8 cellular contexts compared by ENCODE assay signal in the genomic region with DNA sequence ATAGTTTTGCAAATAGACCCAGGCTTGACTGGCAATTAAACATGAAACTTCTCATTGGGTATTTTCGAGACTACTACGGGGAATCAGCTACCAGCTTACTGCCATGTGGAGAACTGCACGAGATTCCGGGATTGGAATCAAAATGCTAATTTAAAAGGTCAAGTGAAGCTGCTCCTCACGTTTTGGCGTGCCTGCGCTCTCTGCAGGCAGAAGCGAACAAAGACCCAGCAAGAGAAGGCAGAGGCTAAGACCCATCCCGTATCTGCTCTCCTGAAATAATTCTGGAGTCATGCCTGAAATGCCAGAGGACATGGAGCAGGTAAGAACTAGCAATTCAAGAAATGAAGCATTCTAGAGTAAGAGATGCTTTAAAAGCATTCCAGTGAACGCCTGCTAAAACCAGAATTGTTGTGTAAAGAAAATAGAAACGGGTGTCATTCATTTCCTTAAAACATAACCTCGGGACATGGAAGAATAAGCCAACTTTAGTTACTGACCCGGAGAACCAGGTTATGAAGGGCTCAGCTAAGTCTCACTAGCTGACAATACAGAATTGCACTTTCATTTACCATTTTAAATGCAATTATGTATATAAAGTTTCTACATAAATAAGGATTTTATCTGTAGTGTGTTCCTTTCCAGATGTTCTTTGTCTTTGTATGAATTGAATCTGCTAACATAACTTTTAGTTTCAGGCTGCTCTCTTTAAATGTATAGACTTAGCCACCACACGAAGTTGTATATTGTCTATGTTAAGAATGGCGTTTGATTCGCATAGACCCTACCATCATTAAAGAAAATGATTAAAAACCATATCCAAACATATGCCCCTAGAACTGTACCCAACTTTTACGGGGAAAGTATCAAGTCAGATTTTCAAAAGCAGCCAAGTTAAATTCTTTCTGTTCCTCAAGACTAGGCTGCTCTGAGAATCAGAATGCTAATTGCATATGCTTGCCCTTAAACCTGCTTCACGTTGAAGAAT. TPM values are rescaled to one million over a fixed set of nuclear protein-coding genes. Genes with fewer than 3 reads are reported as not detected.
DNase-seq lines count a peak whose midpoint lies in the region; ATAC-seq and TF ChIP-seq lines count a peak whose summit lies in the region.

No MANE protein-coding gene starts in this region.

- H3K27me3 ChIP-seq in mammary epithelial cell (ENCODE audit: insufficient read depth, low read length): no peaks in the 10 kb centered on the region
- no peaks in the 10 kb centered on the region for H3K27me3 ChIP-seq in gastrocnemius medialis

- no peaks in the 10 kb centered on the region for H4K20me1 ChIP-seq in mammary epithelial cell (ENCODE audit: insufficient read depth, low read length)

- WGBS in mammary epithelial cell (ENCODE audit: low coverage, missing lambda C conversion rate): 1% methylated on average over 18 of the region's 18 CpGs

- peaks cover 28% of the 10 kb centered on the region for H3K79me2 ChIP-seq in mammary epithelial cell (ENCODE audit: insufficient read depth, low read length)

- peak; percentile 14 to 40 for ATAC-seq in gastrocnemius medialis

- intact Hi-C loops in mammary epithelial cell (cut with micrococcal nuclease): loop anchor here (1.0 kb wide), 3 partner anchors 14 to 43 kb away; a partner anchor contains a TSS
- intact Hi-C loops in gastrocnemius medialis (cut with DNase I; ENCODE audit: low total_unique reads): loop anchor here (1.0 kb wide), 1 partner anchor 30 kb away; no protein-coding TSS in a partner anchor

- dilution Hi-C loops in mammary epithelial cell (cut with HindIII; ENCODE audit: low sequenced_read_pairs): no loop called here

- in situ Hi-C loops in mammary epithelial cell (cut with MboI; ENCODE audit: low sequenced_read_pairs in 2 of 2) (no loop called here), gastrocnemius medialis (cut with MboI; ENCODE audit: low sequenced_read_pairs in 4 of 4) (loop anchor here in 1 of 4 donors (10.0 kb wide), 1 partner anchor 49 kb away; no protein-coding TSS in a partner anchor)

- DNase-seq in GF-D8 (lab: John Stamatoyannopoulos, UW) (peak; percentile 82), HT-29 (ENCODE audit: low spot score) (peak; percentile 64), SKM-1 treated with dmso at 0.1 percent for 144 hours (lab: John Stamatoyannopoulos, UW; ENCODE audit: unreplicated experiment) (peak; percentile 40), mammary epithelial cell (peak; percentile 70), gastrocnemius medialis (peak; percentile 35 to 62), NCI-H446 (lab: John Stamatoyannopoulos, UW) (no peak), NCI-H345 (lab: John Stamatoyannopoulos, UW) (no peak)

- peak overlapping the region; percentile 97 for H3K4me2 ChIP-seq in mammary epithelial cell (ENCODE audit: insufficient read depth, low read depth, low read length)

- H3K4me1 ChIP-seq in mammary epithelial cell (ENCODE audit: insufficient read depth, low read length) (peaks cover 13% of the 10 kb centered on the region), gastrocnemius medialis (peaks cover 33 to 36% of the 10 kb centered on the region in 2 donors)

- H3K9me3 ChIP-seq in mammary epithelial cell (replicated peaks; ENCODE audit: insufficient read depth, low read length) (no peaks in the 10 kb centered on the region), iPS-18c (ENCODE audit: control insufficient read depth, insufficient read depth, low read length) (no peaks in the 10 kb centered on the region), gastrocnemius medialis (no peaks in the 10 kb centered on the region)

- peak overlapping the region; percentile 97 for H2AFZ ChIP-seq in mammary epithelial cell (ENCODE audit: low read depth, low read length)

- H3K4me3 ChIP-seq in mammary epithelial cell (replicated peaks in 1 of 3; ENCODE audit: insufficient read depth in 1 of 3, low read depth in 2 of 3, low read length in 3 of 3) (peak overlapping the region; percentile 65 to 95 (median 76)), iPS-18c (ENCODE audit: insufficient read depth, low read depth, low read length) (peak overlapping the region; percentile 89), gastrocnemius medialis (peak overlapping the region; percentile 72 to 88 (median 80))

- CTCF ChIA-PET in mammary epithelial cell (lab: Charles Lee; ENCODE audit: low non-redundant PET): interaction anchor here (0.6 kb wide), 1 partner anchor 29 kb away, joined by 3 read pairs; no protein-coding TSS in a partner anchor

- peak overlapping the region; percentile 97 for H3K9ac ChIP-seq in mammary epithelial cell (ENCODE audit: insufficient read depth, low read length)

- H3K36me3 ChIP-seq in mammary epithelial cell (ENCODE audit: insufficient read depth, low read length) (no peaks in the 10 kb centered on the region), gastrocnemius medialis (no peaks in the 10 kb centered on the region)

- no peak for TF ChIP-seq POLR2A in gastrocnemius medialis (IDR thresholded peaks at IDR 0.05)

- BruUV-seq in mammary epithelial cell (replicated peaks; lab: Mats Ljungman, UMichigan): no TSS peak

- H3K27ac ChIP-seq in mammary epithelial cell (ENCODE audit: insufficient read depth, low read depth, low read length): peak overlapping the region; percentile 95
- peak overlapping the region; percentile 92 to 98 (median 96) for H3K27ac ChIP-seq in gastrocnemius medialis

- TF ChIP-seq CTCF in mammary epithelial cell (conservative IDR thresholded peaks at IDR 0.05 in 1 of 2, IDR thresholded peaks at IDR 0.05 in 1 of 2; ENCODE audit: extremely low read depth in 1 of 2, insufficient read depth in 1 of 2, low read depth in 1 of 2, low read length in 2 of 2): peak; percentile 27 to 59
- peak in 1 of 5 experiments; percentile 26 for TF ChIP-seq CTCF in gastrocnemius medialis (IDR thresholded peaks at IDR 0.05 in 4 of 5, conservative IDR thresholded peaks at IDR 0.05 in 1 of 5)

RNA-seq across cellular contexts. Expression of a gene that starts 2.0 kb away (rescaled TPM):
- total RNA-seq in HT-29 (2014; rRNA removed; shearing (Covaris generic)): 26.2 and 28.2 TPM in 2 replicates
- 10 to 100 TPM; 46.1 to 49.2 TPM for total RNA-seq in mammary epithelial cell
- polyA plus RNA-seq in mammary epithelial cell: 34.0 TPM
- polyA minus RNA-seq in mammary epithelial cell: 20.4 TPM
- total RNA-seq in gastrocnemius medialis: 10 to 100 TPM; 26.6 to 44.7 (median 32.1) TPM

RNA-seq across cellular contexts. Expression of a gene that starts 43.0 kb away (rescaled TPM):
- total RNA-seq in HT-29 (2014; rRNA removed; shearing (Covaris generic)): 15.9 and 18.3 TPM in 2 replicates
- total RNA-seq in mammary epithelial cell (10 to 100 TPM in 1 of 2 donors, under 1 TPM in 1; 0.33 to 30.7 TPM), gastrocnemius medialis (1 to 10 TPM in 1 of 4 donors, under 1 TPM in 3; 0.12 to 1.3 (median 0.55) TPM)
- polyA plus RNA-seq in mammary epithelial cell: 14.7 TPM
- 19.4 TPM for polyA minus RNA-seq in mammary epithelial cell

RNA-seq across cellular contexts. Expression of a gene that starts 43.5 kb away (rescaled TPM):
- total RNA-seq in HT-29 (2014; rRNA removed; shearing (Covaris generic)): 18.4 and 20.8 TPM in 2 replicates
- total RNA-seq in mammary epithelial cell (10 to 100 TPM in 1 of 2 donors, 1 to 10 TPM in 1; 6.3 to 33.1 TPM), gastrocnemius medialis (1 to 10 TPM; 4.2 to 9.1 (median 5.1) TPM)
- 4.9 TPM for polyA plus RNA-seq in mammary epithelial cell
- 0.57 TPM for polyA minus RNA-seq in mammary epithelial cell

Comparison
In these comparisons a context has a peak if more than half of its experiments do, and no peak if none do; other contexts are left out.
1. DNase-seq: peak in GF-D8 (single experiment), HT-29 (single experiment), SKM-1 treated with dmso at 0.1 percent for 144 hours (single experiment), mammary epithelial cell (single experiment) and gastrocnemius medialis (2 of 2); none in NCI-H446 (0 of 2) and NCI-H345 (single experiment).
2. Peak in every context shown above with its lines, with median percentiles within 50 percentile points of each other: H3K4me3 ChIP-seq.